21 cellular contexts compared by ENCODE assay signal in genomic region chr2:233352141-233352842, GRCh38. TPM values are rescaled to one million over a fixed set of nuclear protein-coding genes. Genes with fewer than 3 reads are reported as not detected.
DNase-seq lines count a peak whose midpoint lies in the region; ATAC-seq, FAIRE-seq and TF ChIP-seq lines count a peak whose summit lies in the region.
"Had no signal": no experiment of that assay in that cellular context is flagged by ENCODE, and none has a peak within 500 bp of the region (broad histone marks: within the 10 kb centered on the region; RNA-seq: fewer than 3 reads in every experiment).

No MANE protein-coding gene starts in this region.

- H3K4me3 Mint-ChIP-seq in Calu3 (ENCODE audit: low read depth, unreplicated experiment), result no peak overlapping the region
- H3K4me3 Mint-ChIP-seq in central memory CD8-positive, alpha-beta T cell, result peak overlapping the region; percentile 76
- H3K4me3 Mint-ChIP-seq in nephron progenitor cell, result peak overlapping the region; percentile 61
- H3K4me3 Mint-ChIP-seq in activated CD4-positive, alpha-beta memory T cell treated with anti-CD3 and anti-CD28 coated beads, Interleukin-2, amount 10 ng/mL, durations not matched to agents 7 days and 5 days, result no peak overlapping the region

- peak overlapping the region; percentile 94 for H3K27ac ChIP-seq in BLaER1
- H3K27ac ChIP-seq: ovary had no signal

- peak overlapping the region; percentile 95 for H3K4me2 ChIP-seq in BLaER1

- H4K20me1 ChIP-seq in BLaER1, result peaks cover 24% of the 10 kb centered on the region

- intact Hi-C loops in Calu3 (cut with micrococcal nuclease; ENCODE audit: unreplicated experiment), result no loop called here

- H3K4me1 Mint-ChIP-seq in Calu3 (ENCODE audit: low read depth, unreplicated experiment) (peaks cover 73% of the 10 kb centered on the region), nephron progenitor cell (peaks cover 88% of the 10 kb centered on the region)
- peaks cover 60% of the 10 kb centered on the region for H3K4me1 Mint-ChIP-seq in central memory CD8-positive, alpha-beta T cell
- peaks cover 62% of the 10 kb centered on the region for H3K4me1 Mint-ChIP-seq in activated CD4-positive, alpha-beta memory T cell treated with anti-CD3 and anti-CD28 coated beads, Interleukin-2, amount 10 ng/mL, durations not matched to agents 7 days and 5 days

- no peak for FAIRE-seq in GM12891 (lab: Jason Lieb, UNC)
- FAIRE-seq: GM12878 had no signal

- H3K27me3 ChIP-seq in BLaER1, result no peaks in the 10 kb centered on the region
- H3K27me3 ChIP-seq: colonic mucosa, ovary had no signal

- H3K4me1 ChIP-seq in BLaER1, result peaks cover 82% of the 10 kb centered on the region

- H3K36me3 ChIP-seq in BLaER1, result peaks cover 14% of the 10 kb centered on the region
- H3K36me3 ChIP-seq: colonic mucosa, ovary had no signal

- H3K27me3 Mint-ChIP-seq in Calu3 (ENCODE audit: unreplicated experiment), result peaks cover 10% of the 10 kb centered on the region
- no peaks in the 10 kb centered on the region for H3K27me3 Mint-ChIP-seq in central memory CD8-positive, alpha-beta T cell
- peaks cover 11% of the 10 kb centered on the region for H3K27me3 Mint-ChIP-seq in nephron progenitor cell (ENCODE audit: low read depth, poor library complexity)
- H3K27me3 Mint-ChIP-seq in activated CD4-positive, alpha-beta memory T cell treated with anti-CD3 and anti-CD28 coated beads, Interleukin-2, amount 10 ng/mL, durations not matched to agents 7 days and 5 days, result peaks cover 8% of the 10 kb centered on the region

- POLR2A ChIA-PET in activated CD4-positive, alpha-beta memory T cell treated with anti-CD3 and anti-CD28 coated beads, Interleukin-2, amount 10 ng/mL, durations not matched to agents 7 days and 5 days (lab: Charles Lee), result no interaction called here

- H3K27ac Mint-ChIP-seq in Calu3 (ENCODE audit: unreplicated experiment), result peak overlapping the region; percentile 30
- H3K27ac Mint-ChIP-seq in central memory CD8-positive, alpha-beta T cell (ENCODE audit: low read depth), result peak overlapping the region; percentile 43
- no peak overlapping the region for H3K27ac Mint-ChIP-seq in nephron progenitor cell
- no peak overlapping the region for H3K27ac Mint-ChIP-seq in activated CD4-positive, alpha-beta memory T cell treated with anti-CD3 and anti-CD28 coated beads, Interleukin-2, amount 10 ng/mL, durations not matched to agents 7 days and 5 days

- H3K9me3 Mint-ChIP-seq in Calu3 (ENCODE audit: low read depth, unreplicated experiment) (no peaks in the 10 kb centered on the region), nephron progenitor cell (peaks cover 8% of the 10 kb centered on the region)
- H3K9me3 Mint-ChIP-seq in central memory CD8-positive, alpha-beta T cell, result no peaks in the 10 kb centered on the region
- no peaks in the 10 kb centered on the region for H3K9me3 Mint-ChIP-seq in activated CD4-positive, alpha-beta memory T cell treated with anti-CD3 and anti-CD28 coated beads, Interleukin-2, amount 10 ng/mL, durations not matched to agents 7 days and 5 days

- CTCF ChIA-PET in Calu3 (lab: Charles Lee), result no interaction called here
- CTCF ChIA-PET in activated CD4-positive, alpha-beta memory T cell treated with anti-CD3 and anti-CD28 coated beads, Interleukin-2, amount 10 ng/mL, durations not matched to agents 7 days and 5 days (lab: Charles Lee), result interaction anchor here (2.3 kb wide), 1 partner anchor 21 kb away, joined by 18 read pairs; no protein-coding TSS in a partner anchor

- peaks cover 34% of the 10 kb centered on the region for H3K36me3 Mint-ChIP-seq in Calu3 (ENCODE audit: insufficient read depth, unreplicated experiment)
- H3K36me3 Mint-ChIP-seq in central memory CD8-positive, alpha-beta T cell (ENCODE audit: insufficient read depth), result peaks cover 16% of the 10 kb centered on the region
- H3K36me3 Mint-ChIP-seq in nephron progenitor cell (ENCODE audit: low read depth), result peaks cover 12% of the 10 kb centered on the region
- peaks cover 21% of the 10 kb centered on the region for H3K36me3 Mint-ChIP-seq in activated CD4-positive, alpha-beta memory T cell treated with anti-CD3 and anti-CD28 coated beads, Interleukin-2, amount 10 ng/mL, durations not matched to agents 7 days and 5 days (ENCODE audit: low read depth)

- TF ChIP-seq CTCF in Calu3 (IDR thresholded peaks at IDR 0.05; ENCODE audit: unreplicated experiment), result no peak
- TF ChIP-seq CTCF in nephron progenitor cell (IDR thresholded peaks at IDR 0.05), result no peak

- 0 out of 2 replicates have a peak overlapping the region, but pooled peaks have one; percentile 78 for H3K9ac ChIP-seq in BLaER1

- BruUV-seq in Calu3 (replicated peaks; lab: Mats Ljungman, UMichigan), result no TSS peak

- TF ChIP-seq POLR2A in GM12891 (IDR thresholded peaks at IDR 0.05; ENCODE audit: low read depth, low read length), result no peak

- DNase-seq in Calu3 (no peak), nephron progenitor cell (no peak), GM12891 (ENCODE audit: insufficient read length, low spot score) (no peak)
- no peak for DNase-seq in central memory CD8-positive, alpha-beta T cell (ENCODE audit: low spot score in 2 of 2)
- DNase-seq in stimulated activated CD4-positive, alpha-beta T cell treated with anti-CD3 and anti-CD28 coated beads, Interleukin-12 subunit alpha, Interleukin-12 subunit beta, amount 100 ng/mL, for 4 hours, result no peak
- DNase-seq in activated CD4-positive, alpha-beta memory T cell treated with anti-CD3 and anti-CD28 coated beads, Interleukin-2, amount 10 ng/mL, durations not matched to agents 7 days and 5 days, result no peak
- DNase-seq: activated CD4-positive, CD25-positive, alpha-beta regulatory T cell; activated gamma-delta T cell; aorta; colonic mucosa; GF-D8; Karpas-422; NCI-H1105; NCI-H2107; NCI-H69; SIG-M5 had no signal

- H3K4me3 ChIP-seq in BLaER1, result peak overlapping the region; percentile 67; the same call in 1 of the 2 replicates
- H3K4me3 ChIP-seq: colonic mucosa, HAP-1, ovary had no signal

- no peaks in the 10 kb centered on the region for H3K9me3 ChIP-seq in BLaER1
- H3K9me3 ChIP-seq: colonic mucosa, HAP-1, ovary had no signal

- ATAC-seq in central memory CD8-positive, alpha-beta T cell (replicated peaks; ENCODE audit: extremely low read depth, poor library complexity, severe bottlenecking), result no peak
- ATAC-seq in GM21528 (IDR thresholded peaks at IDR 0.05; ENCODE audit: low FRiP score, unreplicated experiment), result no peak
- ATAC-seq: GM12878 had no signal

TF ChIP-seq in GM12891, 5 proteins besides CTCF, POLR2A, EP300 and RAD21:
- no peak for TF ChIP-seq SPI1 (IDR thresholded peaks at IDR 0.05; ENCODE audit: low read depth, low read length)
- no peak for TF ChIP-seq POLR2AphosphoS5 (IDR thresholded peaks at IDR 0.05; ENCODE audit: low read depth, low read length)
- no peak for TF ChIP-seq PAX5 (IDR thresholded peaks at IDR 0.05; ENCODE audit: insufficient read depth, low read length, severe bottlenecking)
- no peak for TF ChIP-seq TAF1 (IDR thresholded peaks at IDR 0.05; ENCODE audit: low read depth, low read length)
- TF ChIP-seq POU2F2 (IDR thresholded peaks at IDR 0.05; ENCODE audit: low read depth, low read length), result no peak

RNA-seq across cellular contexts. Expression of gene DGKD, which starts 2.0 kb away (rescaled TPM):
- total RNA-seq in Calu3 (2022), result 26.5 and 28.4 TPM in 2 replicates
- polyA plus RNA-seq in GM12891 (2012; ENCODE audit: low read depth, missing spikeins), result 53.7 TPM
- total RNA-seq in activated CD4-positive, alpha-beta memory T cell treated with anti-CD3 and anti-CD28 coated beads, Interleukin-2, amount 10 ng/mL, durations not matched to agents 7 days and 5 days, result 10 to 100 TPM; 77.8 to 78.3 TPM

RNA-seq across cellular contexts. Expression of gene SAG, which starts 44.7 kb away (rescaled TPM):
- total RNA-seq in Calu3 (2022), result not detected in 2 replicates
- not detected for polyA plus RNA-seq in GM12891 (2012; ENCODE audit: low read depth, missing spikeins)
- total RNA-seq in activated CD4-positive, alpha-beta memory T cell treated with anti-CD3 and anti-CD28 coated beads, Interleukin-2, amount 10 ng/mL, durations not matched to agents 7 days and 5 days, result under 1 TPM in 1 of 2 experiments, not detected in 1; 0.10 TPM
- total RNA-seq: aorta, GM12878, ovary had no signal
- polyA plus RNA-seq: aorta, ovary had no signal

Comparison
In these comparisons a context has a peak if more than half of its experiments do, and no peak if none do; other contexts are left out.
1. H3K27ac Mint-ChIP-seq: peak in Calu3 (single experiment) and central memory CD8-positive, alpha-beta T cell (single experiment); none in nephron progenitor cell (single experiment) and activated CD4-positive, alpha-beta memory T cell treated with anti-CD3 and anti-CD28 coated beads, Interleukin-2, amount 10 ng/mL, durations not matched to agents 7 days and 5 days (single experiment).
2. H3K4me3 Mint-ChIP-seq: peak in central memory CD8-positive, alpha-beta T cell (single experiment) and nephron progenitor cell (single experiment); none in Calu3 (single experiment) and activated CD4-positive, alpha-beta memory T cell treated with anti-CD3 and anti-CD28 coated beads, Interleukin-2, amount 10 ng/mL, durations not matched to agents 7 days and 5 days (single experiment).